ENCODE assay signal across 1 cellular context in genomic region chr3:151901946-151902285, GRCh38.
TF ChIP-seq lines count a peak whose summit lies in the region.

No MANE protein-coding gene starts in this region.

TF ChIP-seq in endothelial cell of umbilical vein, 7 proteins besides CTCF, POLR2A, EP300 and RAD21 (continued from another document):
- TF ChIP-seq MAX (IDR thresholded peaks at IDR 0.05; ENCODE audit: insufficient read depth, insufficient read length) (no peak), MYC (IDR thresholded peaks at IDR 0.05; ENCODE audit: low read depth, low read length) (no peak)
TF ChIP-seq in endothelial cell of umbilical vein: peak in this region for 0.
